8 cellular contexts compared by ENCODE assay signal in the genomic region with DNA sequence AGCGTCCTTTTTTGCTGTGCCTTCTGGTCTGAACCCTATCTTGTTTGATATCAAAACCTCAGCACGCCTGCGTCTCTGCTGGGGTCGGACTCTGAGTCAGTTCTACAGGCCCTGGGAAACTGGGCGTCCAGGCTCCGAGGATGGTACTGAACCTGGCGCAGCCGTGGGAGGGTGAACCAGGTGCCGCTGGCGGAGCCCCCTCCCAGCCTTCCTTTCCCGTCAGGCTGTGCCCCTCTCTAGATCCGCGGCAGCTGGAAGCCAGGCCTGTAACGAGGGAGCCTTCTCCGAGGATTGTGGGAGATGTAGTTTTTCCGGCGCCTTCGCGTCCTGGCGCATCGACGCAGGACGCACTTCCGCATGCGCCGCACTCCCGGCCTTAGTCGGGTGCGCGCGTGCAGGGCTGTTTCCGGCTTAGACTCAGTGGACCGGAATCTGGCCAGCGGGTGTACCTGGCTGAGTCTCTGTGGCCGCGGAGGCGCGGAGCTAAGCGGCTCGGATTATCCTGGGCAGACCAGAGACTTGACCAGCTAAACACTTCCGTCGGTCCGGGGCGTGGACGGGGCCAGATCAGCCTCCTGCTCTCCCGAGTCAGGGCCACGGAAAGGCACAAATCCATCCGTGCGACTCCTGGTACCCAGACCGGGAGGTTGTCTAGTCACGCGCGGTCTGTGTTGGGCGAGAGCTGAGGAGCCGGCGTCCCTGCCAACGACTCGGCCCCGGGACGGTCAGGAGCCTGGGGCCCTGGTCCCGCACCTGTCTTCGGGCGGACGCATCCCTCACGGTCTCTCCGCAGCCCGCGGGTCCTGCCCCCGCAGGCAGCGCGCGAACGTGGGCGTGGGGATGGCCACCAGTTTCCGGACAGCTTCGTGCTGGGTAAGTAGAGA. TPM values are rescaled to one million over a fixed set of nuclear protein-coding genes. Genes with fewer than 3 reads are reported as not detected.
DNase-seq lines count a peak whose midpoint lies in the region; ATAC-seq and TF ChIP-seq lines count a peak whose summit lies in the region.

A gene with protein sequence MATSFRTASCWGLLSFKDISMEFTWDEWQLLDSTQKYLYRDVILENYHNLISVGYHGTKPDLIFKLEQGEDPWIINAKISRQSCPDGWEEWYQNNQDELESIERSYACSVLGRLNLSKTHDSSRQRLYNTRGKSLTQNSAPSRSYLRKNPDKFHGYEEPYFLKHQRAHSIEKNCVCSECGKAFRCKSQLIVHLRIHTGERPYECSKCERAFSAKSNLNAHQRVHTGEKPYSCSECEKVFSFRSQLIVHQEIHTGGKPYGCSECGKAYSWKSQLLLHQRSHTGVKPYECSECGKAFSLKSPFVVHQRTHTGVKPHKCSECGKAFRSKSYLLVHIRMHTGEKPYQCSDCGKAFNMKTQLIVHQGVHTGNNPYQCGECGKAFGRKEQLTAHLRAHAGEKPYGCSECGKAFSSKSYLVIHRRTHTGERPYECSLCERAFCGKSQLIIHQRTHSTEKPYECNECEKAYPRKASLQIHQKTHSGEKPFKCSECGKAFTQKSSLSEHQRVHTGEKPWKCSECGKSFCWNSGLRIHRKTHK (plus strand): TSS at position 367 of the 884 bp plus-strand sequence. CDS start 474 bp downstream, at position 841.

- H3K9me1 ChIP-seq in IMR-90 (ENCODE audit: insufficient read depth, low read length) = no peaks in the 10 kb centered on the region

- peaks cover 7% of the 10 kb centered on the region; the same call in 1 of the 2 replicates for H3K9me3 ChIP-seq in IMR-90 (ENCODE audit: control insufficient read depth, insufficient read depth, low read length)
- peaks cover 11% of the 10 kb centered on the region for H3K9me3 ChIP-seq in mononuclear cell (ENCODE audit: low read depth, low read length)

- H3K23ac ChIP-seq in IMR-90 (ENCODE audit: low read depth, low read length) = peak within 1 kb of the TSS; percentile 78

- CTCF ChIA-PET in IMR-90 (lab: Yijun Ruan, JAX) = interaction anchor here (0.8 kb wide), 1 partner anchor 11 kb away, joined by 3 read pairs; no protein-coding TSS in a partner anchor

- peak within 1 kb of the TSS; percentile 86 for H2AK9ac ChIP-seq in IMR-90 (replicated peaks; ENCODE audit: low read depth, low read length, poor library complexity)

- H3K9ac ChIP-seq in IMR-90 (ENCODE audit: low read depth, low read length) = peak within 1 kb of the TSS; percentile 95

- DNase-seq in DMS 273 (lab: John Stamatoyannopoulos, UW; ENCODE audit: unreplicated experiment) = peak; percentile 97
- DNase-seq in IMR-90 = peak; percentile 91
- peak; percentile 94 for DNase-seq in OCI-M1 (lab: John Stamatoyannopoulos, UW)
- DNase-seq in activated T-cell treated with anti-CD3 and anti-CD28 coated beads for 24 hours (ENCODE audit: low read depth) = peak; percentile 85
- DNase-seq in epithelial cell of esophagus (ENCODE audit: low read depth) = peak; percentile 96
- peak; percentile 63 to 77 for DNase-seq in stimulated activated CD8-positive, alpha-beta memory T cell treated with anti-CD3 and anti-CD28 coated beads, Interleukin-4, amount 100 ng/mL, for 1 hour (ENCODE audit: low read depth in 2 of 2, low spot score in 1 of 2)

- TF ChIP-seq CTCF in IMR-90 (conservative IDR thresholded peaks at IDR 0.05; ENCODE audit: low read depth, low read length) (no peak), epithelial cell of esophagus (IDR thresholded peaks at IDR 0.05; ENCODE audit: insufficient read depth, low read depth, low read length, missing control alignments) (no peak)

- dilution Hi-C loops in IMR-90 (cut with HindIII; ENCODE audit: low sequenced_read_pairs, unreplicated experiment) = no loop called here

- no peak for TF ChIP-seq RAD21 in IMR-90 (IDR thresholded peaks at IDR 0.05; ENCODE audit: low read length)

- peak within 1 kb of the TSS; percentile 56 for H3K4ac ChIP-seq in IMR-90 (ENCODE audit: low read depth, low read length)

- peak within 1 kb of the TSS; percentile 83 for H3K4me3 ChIP-seq in IMR-90 (ENCODE audit: insufficient read depth, low read depth, low read length)
- H3K4me3 ChIP-seq in epithelial cell of esophagus (ENCODE audit: low read length) = peak within 1 kb of the TSS; percentile 97
- peak within 1 kb of the TSS; percentile 93 for H3K4me3 ChIP-seq in mononuclear cell (ENCODE audit: low read length)

- H2AK5ac ChIP-seq in IMR-90 (ENCODE audit: low read depth, low read length) = peak within 1 kb of the TSS; percentile 49

- peak within 1 kb of the TSS; percentile 5; the same call in 1 of the 2 replicates for H3K18ac ChIP-seq in IMR-90 (ENCODE audit: low read depth, low read length)

- H3K36me3 ChIP-seq in IMR-90 (ENCODE audit: control insufficient read depth, insufficient read depth, low read length) = peaks cover 3% of the 10 kb centered on the region

- no peak within 1 kb of the TSS for H2BK15ac ChIP-seq in IMR-90 (ENCODE audit: low read depth, low read length)

- peak within 1 kb of the TSS; percentile 49 for H2BK5ac ChIP-seq in IMR-90 (ENCODE audit: low read depth, low read length, poor library complexity, severe bottlenecking)

- H3K14ac ChIP-seq in IMR-90 (replicated peaks; ENCODE audit: low read depth, low read length) = peak within 1 kb of the TSS; percentile 73

- in situ Hi-C loops in IMR-90 (cut with MboI; ENCODE audit: low sequenced_read_pairs) = no loop called here

- H2AFZ ChIP-seq in IMR-90 (replicated peaks; ENCODE audit: low read length, poor library complexity) = peak within 1 kb of the TSS; percentile 92

- H3K4me2 ChIP-seq in IMR-90 (ENCODE audit: low read depth, low read length) = peak within 1 kb of the TSS; percentile 96

- H2BK20ac ChIP-seq in IMR-90 (ENCODE audit: low read depth, low read length) = no peak within 1 kb of the TSS

- ATAC-seq in GM21528 (IDR thresholded peaks at IDR 0.05; ENCODE audit: low FRiP score, unreplicated experiment) (peak; percentile 95), IMR-90 (ENCODE audit: low read depth) (peak; percentile 97)

- POLR2A ChIA-PET in IMR-90 (lab: Charles Lee; ENCODE audit: unreplicated experiment) = no interaction called here

- intact Hi-C loops in IMR-90 (cut with micrococcal nuclease) = loop anchor here (1.0 to 2.0 kb wide), 3 partner anchors 51 to 143 kb away; partner anchors contain the start of genes ZNF140 and ZNF84

- no peaks in the 10 kb centered on the region for H3K4me1 ChIP-seq in IMR-90 (ENCODE audit: control insufficient read depth, insufficient read depth, low read length)
- peaks cover 25% of the 10 kb centered on the region for H3K4me1 ChIP-seq in mononuclear cell (ENCODE audit: insufficient read depth, low read length)

- peak; percentile 74 for TF ChIP-seq POLR2A in IMR-90 (IDR thresholded peaks at IDR 0.05; ENCODE audit: low read depth, low read length)

- H4K20me1 ChIP-seq in IMR-90 (ENCODE audit: insufficient read depth, low read length) = no peaks in the 10 kb centered on the region

- peaks cover 9 to 12% of the 10 kb centered on the region in 2 experiments; a peak in 3 of 4 replicates for H3K79me1 ChIP-seq in IMR-90 (ENCODE audit: low read depth in 1 of 2, low read length in 2 of 2)

- H4K91ac ChIP-seq in IMR-90 (ENCODE audit: insufficient read depth, low read depth, low read length) = peak within 1 kb of the TSS; percentile 65

- no peaks in the 10 kb centered on the region for H3K27me3 ChIP-seq in IMR-90 (ENCODE audit: control insufficient read depth, insufficient read depth, low read length)
- H3K27me3 ChIP-seq in mononuclear cell (ENCODE audit: insufficient read depth, low read length) = no peaks in the 10 kb centered on the region

- WGBS in IMR-90 (ENCODE audit: extremely low coverage in 2 of 2, insufficient read length in 1 of 2), 2 experiments = 3% methylated on average over 33 of the region's 76 CpGs; no CpG with 5 or more reads in 1 of the 2 experiments

- no TSS peak for BruUV-seq in IMR-90 (replicated peaks; lab: Mats Ljungman, UMichigan)

- H4K5ac ChIP-seq in IMR-90 (ENCODE audit: low read depth, low read length) = peak within 1 kb of the TSS; percentile 88

- peak within 1 kb of the TSS; percentile 59 for H3K56ac ChIP-seq in IMR-90 (ENCODE audit: extremely low read depth, insufficient read depth, low read length)

- peak within 1 kb of the TSS; percentile 89 for H3K27ac ChIP-seq in IMR-90 (ENCODE audit: insufficient read depth, low read length)

- peak within 1 kb of the TSS; percentile 95 to 96 for H4K8ac ChIP-seq in IMR-90 (ENCODE audit: low read depth in 2 of 2, low read length in 2 of 2)

- H2BK120ac ChIP-seq in IMR-90 (ENCODE audit: low read depth, low read length) = no peak within 1 kb of the TSS

TF ChIP-seq in IMR-90, 13 proteins besides CTCF, POLR2A, EP300 and RAD21 (continues in another document):
- TF ChIP-seq SMC3 (IDR thresholded peaks at IDR 0.05; ENCODE audit: low read depth, low read length) (no peak), MXI1 (IDR thresholded peaks at IDR 0.05; ENCODE audit: borderline replicate concordance, low read depth, low read length) (peak; percentile 97), CEBPB (IDR thresholded peaks at IDR 0.05; ENCODE audit: low read depth, low read length) (no peak), CHD1 (IDR thresholded peaks at IDR 0.05; ENCODE audit: low read depth, low read length) (no peak), RFX5 (IDR thresholded peaks at IDR 0.05; ENCODE audit: low read depth, low read length) (no peak), RCOR1 (IDR thresholded peaks at IDR 0.05; ENCODE audit: insufficient replicate concordance, low read length) (peak; percentile 44), MAFK (IDR thresholded peaks at IDR 0.05; ENCODE audit: low read depth, low read length) (no peak), FOS (IDR thresholded peaks at IDR 0.05; ENCODE audit: low read depth, low read length) (no peak), MAZ (IDR thresholded peaks at IDR 0.05; ENCODE audit: borderline replicate concordance, low read depth, low read length) (peak; percentile 58; the same call in 1 of the 2 replicates), NFE2L2 (IDR thresholded peaks at IDR 0.05; ENCODE audit: low read depth, low read length) (no peak), BHLHE40 (IDR thresholded peaks at IDR 0.05; ENCODE audit: low read depth, low read length) (peak; percentile 89)
- TF ChIP-seq, protein P1, sequence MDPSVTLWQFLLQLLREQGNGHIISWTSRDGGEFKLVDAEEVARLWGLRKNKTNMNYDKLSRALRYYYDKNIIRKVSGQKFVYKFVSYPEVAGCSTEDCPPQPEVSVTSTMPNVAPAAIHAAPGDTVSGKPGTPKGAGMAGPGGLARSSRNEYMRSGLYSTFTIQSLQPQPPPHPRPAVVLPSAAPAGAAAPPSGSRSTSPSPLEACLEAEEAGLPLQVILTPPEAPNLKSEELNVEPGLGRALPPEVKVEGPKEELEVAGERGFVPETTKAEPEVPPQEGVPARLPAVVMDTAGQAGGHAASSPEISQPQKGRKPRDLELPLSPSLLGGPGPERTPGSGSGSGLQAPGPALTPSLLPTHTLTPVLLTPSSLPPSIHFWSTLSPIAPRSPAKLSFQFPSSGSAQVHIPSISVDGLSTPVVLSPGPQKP (IDR thresholded peaks at IDR 0.05; ENCODE audit: borderline replicate concordance, low read depth, low read length) = 0 out of 2 replicates have a peak, but pooled peaks have one; percentile 30

RNA-seq across cellular contexts. Expression of the gene that starts here (rescaled TPM):
- 11.8 and 12.2 TPM in 2 replicates for total RNA-seq in IMR-90 (2012; rRNA removed)
- polyA plus RNA-seq in IMR-90 (2012; rRNA removed) = 6.3 and 9.4 TPM in 2 replicates
- polyA plus RNA-seq in IMR-90 (2012; cell fraction: cytosol; rRNA removed) = 5.6 and 6.3 TPM in 2 replicates
- polyA plus RNA-seq in IMR-90 (2012; cell fraction: nucleus; rRNA removed; ENCODE audit: low replicate concordance) = 16.6 and 21.6 TPM in 2 replicates
- total RNA-seq in mononuclear cell = 42.8 TPM

Comparison
In these comparisons a context has a peak if more than half of its experiments do, and no peak if none do; other contexts are left out.
1. Peak in every context shown above with its lines: DNase-seq, ATAC-seq, H3K4me3 ChIP-seq and H3K27ac ChIP-seq.